ENCODE assay signal across 30 cellular contexts in the genomic region with DNA sequence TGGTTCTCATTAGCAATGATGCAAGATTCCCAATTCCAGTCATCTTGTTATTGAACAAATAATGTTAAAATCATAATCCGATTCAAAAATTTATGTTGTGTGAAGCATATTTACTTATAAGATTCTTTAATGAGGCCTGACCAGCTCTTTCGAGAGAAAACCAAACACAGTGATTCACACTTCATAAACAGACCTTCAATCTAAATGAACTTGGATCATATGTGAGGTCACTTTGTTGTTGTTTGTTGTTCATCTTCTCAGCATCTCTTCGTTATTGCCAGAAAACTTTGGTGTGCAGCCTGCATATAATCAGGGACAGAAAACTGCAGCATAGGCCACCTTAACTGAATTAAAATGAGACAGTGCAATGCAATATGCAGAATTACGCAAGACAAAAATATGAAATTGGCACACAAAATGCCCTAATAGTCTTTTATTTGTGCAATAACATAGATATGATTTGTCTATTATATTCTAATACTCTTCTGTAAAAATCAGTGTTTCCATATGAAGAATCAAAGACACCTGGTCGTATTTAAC. TPM values are rescaled to one million over a fixed set of nuclear protein-coding genes. Genes with fewer than 3 reads are reported as not detected.
"Had no signal": no experiment of that assay in that cellular context is flagged by ENCODE, and none has a peak within 500 bp of the region (broad histone marks: within the 10 kb centered on the region; RNA-seq: fewer than 3 reads in every experiment).

No MANE protein-coding gene starts in this region.

- H3K4me1 Mint-ChIP-seq: activated CD8-positive, alpha-beta memory T cell treated with anti-CD3 and anti-CD28 coated beads, Interleukin-2, amount 10 ng/mL, durations not matched to agents 7 days and 5 days; naive thymus-derived CD8-positive, alpha-beta T cell; stimulated activated naive B cell treated with anti-CD40 and anti-IgM and Interleukin-4, amounts not matched to agents 10 μg/mL and 1 μg/mL and 100 μg/mL, for 72 hours had no signal

- H3K27ac Mint-ChIP-seq: activated CD8-positive, alpha-beta memory T cell treated with anti-CD3 and anti-CD28 coated beads, Interleukin-2, amount 10 ng/mL, durations not matched to agents 7 days and 5 days; activated CD8-positive, alpha-beta T cell treated with anti-CD3 and anti-CD28 coated beads, Interleukin-2, amount 10 ng/mL, durations not matched to agents 7 days and 5 days; activated naive CD4-positive, alpha-beta T cell treated with anti-CD3 and anti-CD28 coated beads, Interleukin-2, amount 50 U/mL, for 72 hours; naive thymus-derived CD8-positive, alpha-beta T cell; stimulated activated naive B cell treated with anti-CD40 and anti-IgM and Interleukin-4, amounts not matched to agents 10 μg/mL and 1 μg/mL and 100 μg/mL, for 72 hours; WTC11 had no signal

- H3K9me3 ChIP-seq: body of pancreas, left lung, lower lobe of right lung, pancreas, psoas muscle, stomach, suprapubic skin, tibial nerve had no signal

- H3K27me3 ChIP-seq: body of pancreas, foreskin keratinocyte, left lung, pancreas, stomach, suprapubic skin, tibial nerve had no signal

- ATAC-seq: activated CD8-positive, alpha-beta memory T cell treated with anti-CD3 and anti-CD28 coated beads, Interleukin-2, amount 10 ng/mL, durations not matched to agents 7 days and 5 days; activated CD8-positive, alpha-beta T cell treated with anti-CD3 and anti-CD28 coated beads, Interleukin-2, amount 10 ng/mL, durations not matched to agents 7 days and 5 days; activated naive CD4-positive, alpha-beta T cell treated with anti-CD3 and anti-CD28 coated beads, Interleukin-2, amount 50 U/mL, for 72 hours; body of pancreas; foreskin keratinocyte; left lung; lower lobe of right lung; naive thymus-derived CD8-positive, alpha-beta T cell; pancreas; psoas muscle; stimulated activated naive B cell treated with anti-CD40 and anti-IgM and Interleukin-4, amounts not matched to agents 10 μg/mL and 1 μg/mL and 100 μg/mL, for 72 hours; WTC11 had no signal

- H3K4me2 ChIP-seq: smooth muscle cell had no signal

- H3K27ac ChIP-seq: body of pancreas, foreskin keratinocyte, left lung, lower lobe of right lung, pancreas, psoas muscle, stomach, suprapubic skin, tibial nerve had no signal

- H3K4me3 Mint-ChIP-seq: activated CD8-positive, alpha-beta memory T cell treated with anti-CD3 and anti-CD28 coated beads, Interleukin-2, amount 10 ng/mL, durations not matched to agents 7 days and 5 days; activated CD8-positive, alpha-beta T cell treated with anti-CD3 and anti-CD28 coated beads, Interleukin-2, amount 10 ng/mL, durations not matched to agents 7 days and 5 days; naive thymus-derived CD8-positive, alpha-beta T cell; neural crest cell; stimulated activated naive B cell treated with anti-CD40 and anti-IgM and Interleukin-4, amounts not matched to agents 10 μg/mL and 1 μg/mL and 100 μg/mL, for 72 hours; WTC11 had no signal

- H3K36me3 Mint-ChIP-seq: activated CD8-positive, alpha-beta memory T cell treated with anti-CD3 and anti-CD28 coated beads, Interleukin-2, amount 10 ng/mL, durations not matched to agents 7 days and 5 days; activated naive CD4-positive, alpha-beta T cell treated with anti-CD3 and anti-CD28 coated beads, Interleukin-2, amount 50 U/mL, for 72 hours; naive thymus-derived CD8-positive, alpha-beta T cell; stimulated activated naive B cell treated with anti-CD40 and anti-IgM and Interleukin-4, amounts not matched to agents 10 μg/mL and 1 μg/mL and 100 μg/mL, for 72 hours; WTC11 had no signal

- H3K9me3 Mint-ChIP-seq: activated naive CD4-positive, alpha-beta T cell treated with anti-CD3 and anti-CD28 coated beads, Interleukin-2, amount 50 U/mL, for 72 hours; naive thymus-derived CD8-positive, alpha-beta T cell; neural crest cell; stimulated activated naive B cell treated with anti-CD40 and anti-IgM and Interleukin-4, amounts not matched to agents 10 μg/mL and 1 μg/mL and 100 μg/mL, for 72 hours; WTC11 had no signal

- H3K4me3 ChIP-seq: body of pancreas, left lung, lower lobe of right lung, pancreas, psoas muscle, smooth muscle cell, stomach, suprapubic skin, tibial nerve had no signal

- H3K27me3 Mint-ChIP-seq: activated CD8-positive, alpha-beta memory T cell treated with anti-CD3 and anti-CD28 coated beads, Interleukin-2, amount 10 ng/mL, durations not matched to agents 7 days and 5 days; stimulated activated naive B cell treated with anti-CD40 and anti-IgM and Interleukin-4, amounts not matched to agents 10 μg/mL and 1 μg/mL and 100 μg/mL, for 72 hours had no signal

- H3K36me3 ChIP-seq: left lung, lower lobe of right lung, pancreas, stomach, suprapubic skin, tibial nerve had no signal

- DNase-seq: activated CD4-positive, alpha-beta T cell treated with anti-CD3 and anti-CD28 coated beads, Interleukin-2, amount 50 U/mL, for 1 hour; activated CD8-positive, alpha-beta memory T cell treated with anti-CD3 and anti-CD28 coated beads, Interleukin-2, amount 10 ng/mL, durations not matched to agents 7 days and 5 days; activated CD8-positive, alpha-beta T cell treated with anti-CD3 and anti-CD28 coated beads, Interleukin-2, amount 10 ng/mL, durations not matched to agents 7 days and 5 days; activated naive CD4-positive, alpha-beta T cell; activated T-cell treated with anti-CD3 and anti-CD28 coated beads, Interleukin-2, amount 50 U/mL, for 48 hours; aorta; body of pancreas; caudate nucleus; dermis blood vessel endothelial cell; effector CD4-positive, alpha-beta T cell; foreskin keratinocyte; kidney glomerular epithelial cell; left lung; lower lobe of right lung; mesenchymal stem cell; naive thymus-derived CD8-positive, alpha-beta T cell; pancreas; psoas muscle; stimulated activated CD4-positive, alpha-beta T cell treated with anti-CD3 and anti-CD28 coated beads, Interleukin-15, amount 100 ng/mL, for 24 hours; stimulated activated CD4-positive, alpha-beta T cell treated with anti-CD3 and anti-CD28 coated beads, Interleukin-2, amount 100 ng/mL, for 24 hours; stimulated activated naive B cell treated with anti-CD40 and anti-IgM and Interleukin-4, amounts not matched to agents 10 μg/mL and 1 μg/mL and 100 μg/mL, for 72 hours; stomach; T-helper 2 cell had no signal

RNA-seq across cellular contexts. Expression of a gene that starts 30.1 kb away (rescaled TPM):
- total RNA-seq: activated CD8-positive, alpha-beta memory T cell treated with anti-CD3 and anti-CD28 coated beads, Interleukin-2, amount 10 ng/mL, durations not matched to agents 7 days and 5 days; activated CD8-positive, alpha-beta T cell treated with anti-CD3 and anti-CD28 coated beads, Interleukin-2, amount 10 ng/mL, durations not matched to agents 7 days and 5 days; activated naive CD4-positive, alpha-beta T cell treated with anti-CD3 and anti-CD28 coated beads, Interleukin-2, amount 50 U/mL, for 72 hours; epithelial cell of proximal tubule; foreskin keratinocyte; naive thymus-derived CD8-positive, alpha-beta T cell had no signal
